Comparison of ENCODE assay signal across 28 cellular contexts in the genomic region with DNA sequence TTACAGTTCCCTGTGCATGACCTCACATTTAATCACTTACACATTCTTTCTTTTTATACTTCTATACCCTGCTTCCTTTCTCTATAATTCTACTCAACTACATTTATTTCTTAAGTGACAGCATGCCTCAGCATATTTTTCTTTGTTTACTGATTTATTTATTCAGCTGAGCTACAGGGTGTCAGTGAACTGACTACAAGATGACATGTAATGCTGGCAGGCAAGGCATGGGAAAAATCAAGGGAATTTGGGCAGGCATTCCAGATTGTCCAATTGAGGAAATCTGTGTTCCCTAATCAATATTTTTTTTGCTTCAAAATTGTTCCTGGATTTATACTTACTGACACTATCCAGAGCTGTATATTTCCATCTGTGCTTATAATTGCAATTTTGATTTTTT.
"Had no signal": no experiment of that assay in that cellular context is flagged by ENCODE, and none has a peak within 500 bp of the region (broad histone marks: within the 10 kb centered on the region; RNA-seq: fewer than 3 reads in every experiment).

No MANE protein-coding gene starts in this region.

- H3K27me3 ChIP-seq: colonic mucosa, dorsolateral prefrontal cortex, esophagus muscularis mucosa, esophagus squamous epithelium, foreskin keratinocyte, gastrocnemius medialis, gastroesophageal sphincter, heart left ventricle, heart right ventricle, hepatocyte had no signal

- H3K4me2 ChIP-seq: hepatocyte had no signal

- DNase-seq: colonic mucosa; cortex of kidney; dermis blood vessel endothelial cell; dorsolateral prefrontal cortex; effector CD4-positive, alpha-beta T cell; effector CD8-positive, alpha-beta T cell; effector memory CD4-positive, alpha-beta T cell; effector memory CD8-positive, alpha-beta T cell; erythroblast; esophagus squamous epithelium; foreskin fibroblast; foreskin keratinocyte; foreskin melanocyte; gastrocnemius medialis; glutamatergic neuron; head of caudate nucleus; heart left ventricle; heart right ventricle had no signal

- H3K27ac Mint-ChIP-seq: dendritic cell treated with granulocyte-macrophage colony-stimulating factor and Interleukin-4, amounts not matched to agents 40 ng/mL and 50 ng/mL, for 4 days; effector memory CD8-positive, alpha-beta T cell had no signal

- H3K9me3 ChIP-seq: colonic mucosa, esophagus muscularis mucosa, esophagus squamous epithelium, gastrocnemius medialis, gastroesophageal sphincter had no signal

- H2AFZ ChIP-seq: hepatocyte had no signal

- H3K4me3 ChIP-seq: colonic mucosa, coronary artery, dorsolateral prefrontal cortex, esophagus muscularis mucosa, esophagus squamous epithelium, gastrocnemius medialis, gastroesophageal sphincter, heart left ventricle, heart right ventricle, hepatocyte had no signal

- H3K79me2 ChIP-seq: hepatocyte had no signal

- H3K9me3 Mint-ChIP-seq: dendritic cell treated with granulocyte-macrophage colony-stimulating factor and Interleukin-4, amounts not matched to agents 40 ng/mL and 50 ng/mL, for 4 days had no signal

- H3K27me3 Mint-ChIP-seq: dendritic cell treated with granulocyte-macrophage colony-stimulating factor and Interleukin-4, amounts not matched to agents 40 ng/mL and 50 ng/mL, for 4 days; effector memory CD8-positive, alpha-beta T cell had no signal

- FAIRE-seq: colon, endometrium, endothelial cell of umbilical vein, frontal cortex had no signal

- H3K4me1 ChIP-seq: colonic mucosa, esophagus muscularis mucosa, esophagus squamous epithelium, foreskin keratinocyte, gastrocnemius medialis, heart left ventricle, heart right ventricle had no signal

- H3K27ac ChIP-seq: colonic mucosa, coronary artery, dorsolateral prefrontal cortex, epithelial cell of prostate, esophagus muscularis mucosa, esophagus squamous epithelium, foreskin keratinocyte, gastrocnemius medialis, gastroesophageal sphincter, heart left ventricle, heart right ventricle, hepatocyte had no signal

- H3K36me3 ChIP-seq: colonic mucosa, esophagus muscularis mucosa, esophagus squamous epithelium, gastrocnemius medialis, gastroesophageal sphincter, heart left ventricle, heart right ventricle had no signal

- H3K4me3 Mint-ChIP-seq: dendritic cell treated with granulocyte-macrophage colony-stimulating factor and Interleukin-4, amounts not matched to agents 40 ng/mL and 50 ng/mL, for 4 days; effector memory CD8-positive, alpha-beta T cell had no signal
